In genomic region chr20:58503668-58504067, GRCh38 we compare ENCODE assay signal across 30 cellular contexts. TPM values are rescaled to one million over a fixed set of nuclear protein-coding genes. Genes with fewer than 3 reads are reported as not detected.
"Had no signal": no experiment of that assay in that cellular context is flagged by ENCODE, and none has a peak within 500 bp of the region (broad histone marks: within the 10 kb centered on the region; RNA-seq: fewer than 3 reads in every experiment).

No MANE protein-coding gene starts in this region.

- H3K27me3 ChIP-seq: pancreas, right lobe of liver, sigmoid colon, suprapubic skin, thyroid gland, tibial nerve, upper lobe of left lung, uterus had no signal

- H3K36me3 ChIP-seq: neutrophil, pancreas, prostate gland, right lobe of liver, sigmoid colon, suprapubic skin, thoracic aorta, thyroid gland, upper lobe of left lung, uterus had no signal

- ATAC-seq: naive thymus-derived CD8-positive, alpha-beta T cell; natural killer cell treated with Interleukin-12 subunit alpha and Interleukin-12 subunit beta and Interleukin-15 and Interleukin-18, amount 100 ng/mL, for 72 hours; pancreas; right cardiac atrium; right lobe of liver; stimulated activated effector memory CD8-positive, alpha-beta T cell treated with anti-CD3 and anti-CD28 coated beads, Interleukin-12 subunit alpha, Interleukin-12 subunit beta, amount 100 ng/mL, for 72 hours; stimulated activated naive B cell treated with anti-CD40 and anti-IgM and Interleukin-4, amounts not matched to agents 10 μg/mL and 1 μg/mL and 100 μg/mL, for 72 hours had no signal

- H3K9me3 ChIP-seq: pancreas, prostate gland, right lobe of liver, thoracic aorta, thyroid gland had no signal

- H3K27ac ChIP-seq: neutrophil, pancreas, prostate gland, right lobe of liver, sigmoid colon, suprapubic skin, thoracic aorta, thyroid gland, tibial nerve, upper lobe of left lung, uterus had no signal

- H3K36me3 Mint-ChIP-seq: stimulated activated effector memory CD8-positive, alpha-beta T cell treated with anti-CD3 and anti-CD28 coated beads, Interleukin-12 subunit alpha, Interleukin-12 subunit beta, amount 100 ng/mL, for 72 hours had no signal

- H3K4me1 Mint-ChIP-seq: naive B cell; nephron progenitor cell; stimulated activated effector memory CD8-positive, alpha-beta T cell treated with anti-CD3 and anti-CD28 coated beads, Interleukin-12 subunit alpha, Interleukin-12 subunit beta, amount 100 ng/mL, for 72 hours had no signal

- H3K27ac Mint-ChIP-seq: naive B cell; naive thymus-derived CD8-positive, alpha-beta T cell; natural killer cell treated with Interleukin-12 subunit alpha and Interleukin-12 subunit beta and Interleukin-15 and Interleukin-18, amount 100 ng/mL, for 72 hours; nephron progenitor cell; stimulated activated effector memory CD8-positive, alpha-beta T cell treated with anti-CD3 and anti-CD28 coated beads, Interleukin-12 subunit alpha, Interleukin-12 subunit beta, amount 100 ng/mL, for 72 hours; stimulated activated naive B cell treated with anti-CD40 and anti-IgM and Interleukin-4, amounts not matched to agents 10 μg/mL and 1 μg/mL and 100 μg/mL, for 72 hours; stimulated activated naive CD8-positive, alpha-beta T cell treated with anti-CD3 and anti-CD28 coated beads, Interleukin-15, Interleukin-2, amounts not matched to agents 100 ng/mL and 50 ng/mL, for 24 hours had no signal

- H3K4me3 Mint-ChIP-seq: naive thymus-derived CD8-positive, alpha-beta T cell; natural killer cell treated with Interleukin-12 subunit alpha and Interleukin-12 subunit beta and Interleukin-15 and Interleukin-18, amount 100 ng/mL, for 72 hours; nephron progenitor cell; neural crest cell; stimulated activated effector memory CD8-positive, alpha-beta T cell treated with anti-CD3 and anti-CD28 coated beads, Interleukin-12 subunit alpha, Interleukin-12 subunit beta, amount 100 ng/mL, for 72 hours; stimulated activated naive B cell treated with anti-CD40 and anti-IgM and Interleukin-4, amounts not matched to agents 10 μg/mL and 1 μg/mL and 100 μg/mL, for 72 hours; stimulated activated naive CD8-positive, alpha-beta T cell treated with anti-CD3 and anti-CD28 coated beads, Interleukin-15, Interleukin-2, amounts not matched to agents 100 ng/mL and 50 ng/mL, for 24 hours had no signal

- DNase-seq: naive B cell; naive thymus-derived CD8-positive, alpha-beta T cell; nephron progenitor cell; nucleus accumbens; pancreas; retina; right cardiac atrium; right lobe of liver; sigmoid colon; small intestine; stimulated activated CD4-positive, alpha-beta T cell treated with anti-CD3 and anti-CD28 coated beads, Interleukin-15, amount 100 ng/mL, for 24 hours; stimulated activated CD4-positive, alpha-beta T cell treated with anti-CD3 and anti-CD28 coated beads, Interleukin-2, amount 100 ng/mL, for 24 hours; stimulated activated CD4-positive, alpha-beta T cell treated with anti-CD3 and anti-CD28 coated beads, Interleukin-2, amount 100 ng/mL, for 48 hours; stimulated activated CD4-positive, alpha-beta T cell treated with anti-CD3 and anti-CD28 coated beads, Interleukin-4, amount 100 ng/mL, for 24 hours; stimulated activated naive B cell treated with anti-CD40 and anti-IgM and Interleukin-4, amounts not matched to agents 10 μg/mL and 1 μg/mL and 100 μg/mL, for 72 hours; stimulated activated naive CD4-positive, alpha-beta T cell treated with Interleukin-2 at 50 U/mL for 16 hours; substantia nigra; thyroid gland; trophoblast cell; upper lobe of left lung; uterus had no signal

- H3K4me1 ChIP-seq: pancreas, prostate gland, right lobe of liver, sigmoid colon, suprapubic skin, thyroid gland, tibial nerve, upper lobe of left lung, uterus had no signal

- H3K4me3 ChIP-seq: pancreas, prostate gland, right lobe of liver, sigmoid colon, suprapubic skin, thoracic aorta, thyroid gland, tibial nerve, upper lobe of left lung, uterus had no signal

- FAIRE-seq: pancreas, small intestine had no signal

RNA-seq across cellular contexts. Expression of gene APCDD1L, which starts 11.5 kb away (rescaled TPM):
- total RNA-seq: naive thymus-derived CD8-positive, alpha-beta T cell; natural killer cell treated with Interleukin-12 subunit alpha and Interleukin-12 subunit beta and Interleukin-15 and Interleukin-18, amount 100 ng/mL, for 72 hours; neural crest cell had no signal
